Comparison of ENCODE assay signal across 8 cellular contexts in the genomic region with DNA sequence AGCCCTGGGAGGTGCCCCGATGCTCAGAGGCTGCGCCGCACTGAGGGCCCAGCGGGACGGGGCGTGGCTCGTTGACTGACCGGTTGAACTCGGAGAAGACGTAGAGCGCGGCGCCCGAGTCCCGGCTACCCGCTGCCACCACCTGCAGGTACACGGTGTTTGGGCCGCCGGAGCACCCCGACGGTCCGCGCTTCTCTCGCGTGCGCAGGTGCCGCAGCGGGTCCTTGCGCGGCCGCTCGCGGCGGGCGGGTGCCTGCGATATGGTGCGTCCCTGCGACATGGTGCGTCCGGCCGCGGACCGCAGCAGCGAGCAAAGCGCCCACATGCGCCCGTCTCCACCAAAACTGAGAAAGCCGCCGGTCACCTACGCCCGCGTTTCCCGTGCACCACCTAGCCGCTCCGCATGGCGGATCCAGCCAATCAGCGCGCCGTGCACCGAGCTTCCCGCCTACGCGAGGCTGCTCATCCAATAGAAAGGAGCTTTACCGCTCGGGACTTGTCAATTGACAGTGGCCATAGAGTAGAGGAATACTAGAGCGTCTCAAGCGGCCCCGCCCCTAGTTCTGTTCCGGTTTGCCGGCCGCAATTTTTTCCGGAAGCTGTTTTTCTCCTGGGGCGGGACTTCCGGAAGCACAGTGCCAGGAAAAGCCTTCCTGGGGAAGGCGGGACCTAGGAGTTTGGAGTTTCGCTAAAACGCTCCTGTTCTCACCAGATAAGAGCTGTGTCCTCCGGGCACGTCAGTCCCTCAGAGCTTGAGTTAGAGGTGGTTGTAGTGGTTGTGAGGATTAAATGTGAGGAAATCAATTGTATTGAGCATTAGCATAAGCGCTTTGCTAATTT. TPM values are rescaled to one million over a fixed set of nuclear protein-coding genes. Genes with fewer than 3 reads are reported as not detected.
DNase-seq lines count a peak whose midpoint lies in the region; ATAC-seq and TF ChIP-seq lines count a peak whose summit lies in the region.

A gene with protein sequence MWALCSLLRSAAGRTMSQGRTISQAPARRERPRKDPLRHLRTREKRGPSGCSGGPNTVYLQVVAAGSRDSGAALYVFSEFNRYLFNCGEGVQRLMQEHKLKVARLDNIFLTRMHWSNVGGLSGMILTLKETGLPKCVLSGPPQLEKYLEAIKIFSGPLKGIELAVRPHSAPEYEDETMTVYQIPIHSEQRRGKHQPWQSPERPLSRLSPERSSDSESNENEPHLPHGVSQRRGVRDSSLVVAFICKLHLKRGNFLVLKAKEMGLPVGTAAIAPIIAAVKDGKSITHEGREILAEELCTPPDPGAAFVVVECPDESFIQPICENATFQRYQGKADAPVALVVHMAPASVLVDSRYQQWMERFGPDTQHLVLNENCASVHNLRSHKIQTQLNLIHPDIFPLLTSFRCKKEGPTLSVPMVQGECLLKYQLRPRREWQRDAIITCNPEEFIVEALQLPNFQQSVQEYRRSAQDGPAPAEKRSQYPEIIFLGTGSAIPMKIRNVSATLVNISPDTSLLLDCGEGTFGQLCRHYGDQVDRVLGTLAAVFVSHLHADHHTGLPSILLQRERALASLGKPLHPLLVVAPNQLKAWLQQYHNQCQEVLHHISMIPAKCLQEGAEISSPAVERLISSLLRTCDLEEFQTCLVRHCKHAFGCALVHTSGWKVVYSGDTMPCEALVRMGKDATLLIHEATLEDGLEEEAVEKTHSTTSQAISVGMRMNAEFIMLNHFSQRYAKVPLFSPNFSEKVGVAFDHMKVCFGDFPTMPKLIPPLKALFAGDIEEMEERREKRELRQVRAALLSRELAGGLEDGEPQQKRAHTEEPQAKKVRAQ (minus strand): TSS at position 405 of the 840 bp plus-strand sequence. CDS start 80 bp downstream, at position 325.

- peak within 1 kb of the TSS; percentile 97 to 99 (median 98) for H3K27ac Mint-ChIP-seq in CD4-positive, CD25-positive, alpha-beta regulatory T cell

- peaks cover 14 to 47% (median 31%) of the 10 kb centered on the region in 4 donors for H3K4me1 Mint-ChIP-seq in CD4-positive, CD25-positive, alpha-beta regulatory T cell

- H3K9me3 ChIP-seq in CD4-positive, CD25-positive, alpha-beta regulatory T cell (ENCODE audit: control insufficient read depth in 2 of 2, low read length in 2 of 2) = no peaks in the 10 kb centered on the region
- H3K9me3 ChIP-seq in left lung = no peaks in the 10 kb centered on the region

- no peaks in the 10 kb centered on the region for H3K9me3 Mint-ChIP-seq in CD4-positive, CD25-positive, alpha-beta regulatory T cell

- intact Hi-C loops in left lung (cut with DNase I) = no loop called here

- H3K4me1 ChIP-seq in CD4-positive, CD25-positive, alpha-beta regulatory T cell (ENCODE audit: control insufficient read depth, insufficient read depth, low read length, poor library complexity, severe bottlenecking) = peaks cover 18% of the 10 kb centered on the region
- peaks cover 4 to 18% of the 10 kb centered on the region in 2 donors for H3K4me1 ChIP-seq in left lung

- peak within 1 kb of the TSS; percentile 94 to 100 (median 99) for H3K4me3 Mint-ChIP-seq in CD4-positive, CD25-positive, alpha-beta regulatory T cell

- H3K27ac ChIP-seq in CD4-positive, CD25-positive, alpha-beta regulatory T cell (ENCODE audit: insufficient read depth, low read length, poor library complexity, severe bottlenecking) = peak within 1 kb of the TSS; percentile 73
- peak within 1 kb of the TSS; percentile 86 to 92 for H3K27ac ChIP-seq in left lung

- H3K27me3 Mint-ChIP-seq in CD4-positive, CD25-positive, alpha-beta regulatory T cell = no peaks in the 10 kb centered on the region

- H3K36me3 ChIP-seq in CD4-positive, CD25-positive, alpha-beta regulatory T cell (ENCODE audit: control insufficient read depth, insufficient read depth, low read length) = peaks cover 27% of the 10 kb centered on the region
- peaks cover 0 to 35% of the 10 kb centered on the region in 2 donors for H3K36me3 ChIP-seq in left lung

- DNase-seq in CD4-positive, CD25-positive, alpha-beta regulatory T cell = peak; percentile 94 to 97 (median 97)
- DNase-seq in NCI-H82 (lab: John Stamatoyannopoulos, UW) (peak; percentile 100), dermis blood vessel endothelial cell (peak; percentile 99), left lung (peak; percentile 97 to 98)
- DNase-seq in activated CD4-positive, alpha-beta T cell treated with anti-CD3 and anti-CD28 coated beads, Interleukin-2, amount 50 U/mL, for 48 hours = peak; percentile 97
- peak; percentile 92 to 94 for DNase-seq in stimulated activated CD4-positive, alpha-beta T cell treated with anti-CD3 and anti-CD28 coated beads, Interleukin-2, amount 100 ng/mL, for 48 hours

- H3K27me3 ChIP-seq in CD4-positive, CD25-positive, alpha-beta regulatory T cell (ENCODE audit: control insufficient read depth, insufficient read depth, low read length) = no peaks in the 10 kb centered on the region
- no peaks in the 10 kb centered on the region for H3K27me3 ChIP-seq in left lung

- peak in 1 of 2 donors; percentile 29 for TF ChIP-seq CTCF in left lung (IDR thresholded peaks at IDR 0.05)

- peak; percentile 100 for ATAC-seq in CD4-positive, CD25-positive, alpha-beta regulatory T cell (ENCODE audit: low read depth in 2 of 2)
- peak; percentile 96 for ATAC-seq in GM19438 (IDR thresholded peaks at IDR 0.05; ENCODE audit: low read depth, unreplicated experiment)
- peak; percentile 93 for ATAC-seq in HG03575 (IDR thresholded peaks at IDR 0.05; ENCODE audit: extremely low read depth, insufficient number of reproducible peaks, low FRiP score, unreplicated experiment)
- peak; percentile 99 for ATAC-seq in left lung

- H3K36me3 Mint-ChIP-seq in CD4-positive, CD25-positive, alpha-beta regulatory T cell = peaks cover 30% of the 10 kb centered on the region

- H3K4me3 ChIP-seq in CD4-positive, CD25-positive, alpha-beta regulatory T cell (ENCODE audit: low read depth, low read length) = peak within 1 kb of the TSS; percentile 99
- H3K4me3 ChIP-seq in left lung = peak within 1 kb of the TSS; percentile 89 to 98

RNA-seq across cellular contexts. Expression of the gene that starts here (rescaled TPM):
- 62.5 TPM for total RNA-seq in CD4-positive, CD25-positive, alpha-beta regulatory T cell
- polyA plus RNA-seq in CD4-positive, CD25-positive, alpha-beta regulatory T cell = 10 to 100 TPM; 47.3 to 53.3 (median 48.9) TPM
- total RNA-seq in dermis blood vessel endothelial cell (73.0 and 109 TPM in 2 replicates), left lung (10 to 100 TPM; 40.0 to 52.3 TPM)

Comparison
In these comparisons a context has a peak if more than half of its experiments do, and no peak if none do; other contexts are left out.
1. Peak in every context shown above with its lines: DNase-seq, ATAC-seq, H3K4me3 ChIP-seq and H3K27ac ChIP-seq.